Comparison of ENCODE assay signal across 19 cellular contexts in the genomic region with DNA sequence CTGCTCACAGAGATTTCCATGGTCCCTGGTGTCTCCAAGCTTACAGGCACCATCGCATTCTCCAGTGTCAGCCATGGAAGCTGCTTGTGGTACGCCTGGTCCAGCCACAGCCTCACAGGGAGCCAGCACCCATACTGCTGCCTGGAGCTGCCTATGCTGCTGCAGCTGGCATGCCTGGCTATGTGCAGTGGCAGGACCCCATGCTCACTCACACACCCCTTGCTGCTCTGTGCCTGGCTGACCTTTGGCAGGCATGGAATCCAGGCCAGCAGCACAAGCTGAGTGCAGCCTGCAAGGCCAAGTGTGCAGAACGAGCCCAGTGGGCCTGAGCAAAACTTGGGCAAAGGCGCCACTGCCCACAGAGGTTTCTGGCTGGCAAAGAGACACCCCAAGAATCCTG. TPM values are rescaled to one million over a fixed set of nuclear protein-coding genes. Genes with fewer than 3 reads are reported as not detected.
DNase-seq lines count a peak whose midpoint lies in the region; ATAC-seq, FAIRE-seq and TF ChIP-seq lines count a peak whose summit lies in the region.
"Had no signal": no experiment of that assay in that cellular context is flagged by ENCODE, and none has a peak within 500 bp of the region (broad histone marks: within the 10 kb centered on the region; RNA-seq: fewer than 3 reads in every experiment).

No MANE protein-coding gene starts in this region.

- H3K4me3 ChIP-seq in K562 (no peak overlapping the region), neuronal stem cell (ENCODE audit: low read length in 2 of 2) (peak overlapping the region in 1 of 2 donors; percentile 73)
- H3K4me3 ChIP-seq: BLaER1, GM23248 had no signal

- TF ChIP-seq RAD21 in K562 (CRISPR knock-in tag; conservative IDR thresholded peaks at IDR 0.05 in 1 of 2, IDR thresholded peaks at IDR 0.05 in 1 of 2): no peak

- H3T11ph ChIP-seq in H9 (ENCODE audit: low read length): no peak overlapping the region

- no peak overlapping the region for H3K23ac ChIP-seq in H9 (ENCODE audit: insufficient read length, low read depth, low read length)
- H3K23ac ChIP-seq in neuronal stem cell (ENCODE audit: low read depth, low read length, poor library complexity): peak overlapping the region; percentile 85

- H3K56ac ChIP-seq in H9 (ENCODE audit: insufficient read length, low read depth, low read length): no peak overlapping the region

- H2BK12ac ChIP-seq in H9 (ENCODE audit: insufficient read length, low read depth, low read length): no peak overlapping the region
- H2BK12ac ChIP-seq in neuronal stem cell (ENCODE audit: low read length): peak overlapping the region; percentile 94

- H2BK5ac ChIP-seq in H9 (ENCODE audit: insufficient read length, low read length): no peak overlapping the region
- H2BK5ac ChIP-seq in neuronal stem cell (ENCODE audit: low read length): peak overlapping the region; percentile 75

- WGBS in H9 (ENCODE audit: extremely low coverage, insufficient read length, low lambda C conversion rate): no CpG with 5 or more reads among the region's 4 CpGs
- 30% methylated on average over 4 of the region's 4 CpGs for WGBS in K562 (ENCODE audit: insufficient coverage, low coverage, missing lambda C conversion rate)
- no CpG with 5 or more reads among the region's 4 CpGs for WGBS in neuronal stem cell (ENCODE audit: extremely low coverage in 2 of 2, insufficient read length in 2 of 2, insufficient replicate concordance in 1 of 2), 2 donors

- H4K8ac ChIP-seq in H9 (replicated peaks; ENCODE audit: insufficient read length, low read depth, low read length) (no peak overlapping the region), neuronal stem cell (ENCODE audit: low read depth, low read length) (no peak overlapping the region)

- intact Hi-C loops in activated naive CD4-positive, alpha-beta T cell treated with anti-CD3 and anti-CD28 coated beads for 36 hours (cut with micrococcal nuclease): no loop called here
- intact Hi-C loops in K562 (cut with micrococcal nuclease): no loop called here

- H3K14ac ChIP-seq in H9 (ENCODE audit: insufficient read depth, low read length): no peak overlapping the region; the same call in 1 of the 2 replicates
- H3K14ac ChIP-seq in neuronal stem cell (ENCODE audit: low read length): peak overlapping the region; percentile 99

- no peak overlapping the region for H2AFZ ChIP-seq in H9 (ENCODE audit: low read length)
- H2AFZ ChIP-seq in K562 (ENCODE audit: low read depth, low read length): no peak overlapping the region
- H2AFZ ChIP-seq in neuronal stem cell (ENCODE audit: low read length): no peak overlapping the region
- H2AFZ ChIP-seq: GM23248 had no signal

- H3K4me1 Mint-ChIP-seq in activated naive CD4-positive, alpha-beta T cell treated with anti-CD3 and anti-CD28 coated beads, Interleukin-2, amount 50 U/mL, for 24 hours: no peaks in the 10 kb centered on the region
- no peaks in the 10 kb centered on the region for H3K4me1 Mint-ChIP-seq in activated naive CD4-positive, alpha-beta T cell treated with anti-CD3 and anti-CD28 coated beads for 36 hours (ENCODE audit: low read depth)
- peaks cover 16 to 17% of the 10 kb centered on the region in 2 experiments for H3K4me1 Mint-ChIP-seq in H9
- no peaks in the 10 kb centered on the region for H3K4me1 Mint-ChIP-seq in stimulated activated naive CD8-positive, alpha-beta T cell treated with anti-CD3 and anti-CD28 coated beads, Interleukin-15, amount 100 ng/mL, for 72 hours
- H3K4me1 Mint-ChIP-seq: CD14-positive monocyte; CD4-positive, alpha-beta memory T cell had no signal

- TF ChIP-seq EP300 in K562 (IDR thresholded peaks at IDR 0.05; ENCODE audit: low read length): no peak

- no peak overlapping the region for H4K91ac ChIP-seq in H9 (ENCODE audit: insufficient read length, low read depth, low read length)
- no peak overlapping the region for H4K91ac ChIP-seq in neuronal stem cell (ENCODE audit: low read depth, low read length, poor library complexity)

- in situ Hi-C loops in K562 (cut with MboI): no loop called here

- H2BK120ac ChIP-seq in H9 (ENCODE audit: low read depth, low read length, poor library complexity, severe bottlenecking) (no peak overlapping the region), neuronal stem cell (ENCODE audit: low read depth, low read length) (no peak overlapping the region)

- H3K4me2 ChIP-seq in H9 (ENCODE audit: insufficient read depth, insufficient read length, low read length) (no peak overlapping the region), K562 (ENCODE audit: insufficient read depth, low read length) (no peak overlapping the region), neuronal stem cell (ENCODE audit: insufficient read depth, low read length, poor library complexity, severe bottlenecking) (no peak overlapping the region)
- H3K4me2 ChIP-seq: BLaER1 had no signal

- H3K27me3 ChIP-seq in H9 (ENCODE audit: insufficient read depth, low read length) (no peaks in the 10 kb centered on the region), K562 (ENCODE audit: control insufficient read depth in 2 of 2, insufficient read depth in 2 of 2, low read length in 2 of 2) (no peaks in the 10 kb centered on the region; a peak in 1 of 5 replicates), neuronal stem cell (ENCODE audit: control insufficient read depth in 3 of 3, insufficient read depth in 3 of 3, low read depth in 1 of 3, low read length in 3 of 3) (no peaks in the 10 kb centered on the region)
- H3K27me3 ChIP-seq: BLaER1 had no signal

- H2BK15ac ChIP-seq in H9 (ENCODE audit: low read depth, low read length) (no peak overlapping the region), neuronal stem cell (ENCODE audit: low read length) (peak overlapping the region; percentile 93)

- H3K9me1 ChIP-seq in K562 (ENCODE audit: control insufficient read depth, insufficient read depth, low read length): no peaks in the 10 kb centered on the region

- H4K20me1 ChIP-seq in H9 (ENCODE audit: control insufficient read depth, insufficient read depth, insufficient read length) (no peaks in the 10 kb centered on the region), K562 (replicated peaks; ENCODE audit: control insufficient read depth, insufficient read depth, low read length) (no peaks in the 10 kb centered on the region)
- H4K20me1 ChIP-seq: BLaER1 had no signal

- POLR2A ChIA-PET in K562 (lab: Yijun Ruan, JAX): no interaction called here

- peaks cover under 1% of the 10 kb centered on the region for H3K9me3 Mint-ChIP-seq in activated naive CD4-positive, alpha-beta T cell treated with anti-CD3 and anti-CD28 coated beads, Interleukin-2, amount 50 U/mL, for 24 hours
- peaks cover 21% of the 10 kb centered on the region for H3K9me3 Mint-ChIP-seq in activated naive CD4-positive, alpha-beta T cell treated with anti-CD3 and anti-CD28 coated beads for 36 hours
- peaks cover 17 to 25% of the 10 kb centered on the region in 2 experiments; a peak in 4 of 5 replicates for H3K9me3 Mint-ChIP-seq in H9
- peaks cover 7 to 39% of the 10 kb centered on the region in 2 donors for H3K9me3 Mint-ChIP-seq in stimulated activated naive CD8-positive, alpha-beta T cell treated with anti-CD3 and anti-CD28 coated beads, Interleukin-15, amount 100 ng/mL, for 72 hours

- no peak for DNase-seq in activated naive CD4-positive, alpha-beta T cell treated with anti-CD3 and anti-CD28 coated beads for 36 hours
- DNase-seq in H9 (no peak), K562 (ENCODE audit: extremely low read depth in 1 of 4, low spot score in 3 of 4) (no peak), neuronal stem cell (ENCODE audit: low spot score) (no peak), H54 (ENCODE audit: insufficient read length, low spot score) (no peak)
- no peak for DNase-seq in stimulated activated naive CD8-positive, alpha-beta T cell treated with anti-CD3 and anti-CD28 coated beads, Interleukin-15, amount 100 ng/mL, for 72 hours
- DNase-seq: 8988T; CD4-positive, alpha-beta memory T cell; DND-41; EL; GM23248; H7 had no signal

- CTCF ChIA-PET in activated naive CD4-positive, alpha-beta T cell treated with anti-CD3 and anti-CD28 coated beads for 36 hours (lab: Charles Lee): no interaction called here
- CTCF ChIA-PET in K562 (lab: Yijun Ruan, JAX; ENCODE audit: low intra/inter-chr PET ratio): no interaction called here

- FAIRE-seq in K562 (lab: Jason Lieb, UNC): no peak
- no peak for FAIRE-seq in H54 (lab: Jason Lieb, UNC)
- FAIRE-seq: GM12891, HTR-8/SVneo had no signal

- no peaks in the 10 kb centered on the region for H3K23me2 ChIP-seq in H9 (ENCODE audit: insufficient read length, low read depth, low read length, poor library complexity, severe bottlenecking)

- no peak overlapping the region for H4K5ac ChIP-seq in H9 (ENCODE audit: insufficient read length, low read depth, low read length)

- H3K18ac ChIP-seq in H9 (ENCODE audit: insufficient read length, low read depth, low read length) (no peak overlapping the region), neuronal stem cell (ENCODE audit: low read length) (peak overlapping the region; percentile 89)

- no peak overlapping the region for H2BK20ac ChIP-seq in H9 (ENCODE audit: low read depth, low read length, poor library complexity, severe bottlenecking)

- H3K9ac ChIP-seq in H9 (ENCODE audit: extremely low read depth, insufficient read length, low read length) (no peak overlapping the region), K562 (ENCODE audit: insufficient read depth in 1 of 2, low read depth in 2 of 2, low read length in 2 of 2) (no peak overlapping the region), neuronal stem cell (ENCODE audit: low read depth, low read length, poor library complexity) (no peak overlapping the region)
- H3K9ac ChIP-seq: BLaER1, GM23248 had no signal

- ATAC-seq in K562 (no peak), GM19023 (IDR thresholded peaks at IDR 0.05; ENCODE audit: unreplicated experiment) (no peak)
- no peak for ATAC-seq in stimulated activated naive CD8-positive, alpha-beta T cell treated with anti-CD3 and anti-CD28 coated beads, Interleukin-15, amount 100 ng/mL, for 72 hours

- H3K4me3 Mint-ChIP-seq in activated naive CD4-positive, alpha-beta T cell treated with anti-CD3 and anti-CD28 coated beads, Interleukin-2, amount 50 U/mL, for 24 hours: no peak overlapping the region
- H3K4me3 Mint-ChIP-seq in activated naive CD4-positive, alpha-beta T cell treated with anti-CD3 and anti-CD28 coated beads for 36 hours: no peak overlapping the region
- H3K4me3 Mint-ChIP-seq in H9: peak overlapping the region; percentile 5 to 28; a peak in 2 of 5 replicates
- no peak overlapping the region for H3K4me3 Mint-ChIP-seq in stimulated activated naive CD8-positive, alpha-beta T cell treated with anti-CD3 and anti-CD28 coated beads, Interleukin-15, amount 100 ng/mL, for 72 hours
- H3K4me3 Mint-ChIP-seq: CD14-positive monocyte; CD4-positive, alpha-beta memory T cell had no signal

- H2AK5ac ChIP-seq in H9 (ENCODE audit: insufficient read length, low read length) (no peak overlapping the region), neuronal stem cell (ENCODE audit: low read depth, low read length) (peak overlapping the region; percentile 70)

- H3K4ac ChIP-seq in H9 (ENCODE audit: low read depth, low read length) (no peak overlapping the region), neuronal stem cell (ENCODE audit: low read length) (peak overlapping the region; percentile 97)

- H3K79me2 ChIP-seq in H9 (ENCODE audit: insufficient read depth, low read length): no peaks in the 10 kb centered on the region
- no peaks in the 10 kb centered on the region for H3K79me2 ChIP-seq in K562 (ENCODE audit: control insufficient read depth, insufficient read depth, low read length)

- H3K27me3 Mint-ChIP-seq in activated naive CD4-positive, alpha-beta T cell treated with anti-CD3 and anti-CD28 coated beads, Interleukin-2, amount 50 U/mL, for 24 hours: no peaks in the 10 kb centered on the region
- no peaks in the 10 kb centered on the region for H3K27me3 Mint-ChIP-seq in activated naive CD4-positive, alpha-beta T cell treated with anti-CD3 and anti-CD28 coated beads for 36 hours (ENCODE audit: low read depth)
- peaks cover 4% of the 10 kb centered on the region for H3K27me3 Mint-ChIP-seq in H9 (ENCODE audit: low read depth)
- H3K27me3 Mint-ChIP-seq in stimulated activated naive CD8-positive, alpha-beta T cell treated with anti-CD3 and anti-CD28 coated beads, Interleukin-15, amount 100 ng/mL, for 72 hours: no peaks in the 10 kb centered on the region
- H3K27me3 Mint-ChIP-seq: CD4-positive, alpha-beta memory T cell had no signal

- peaks cover 7% of the 10 kb centered on the region for H3K36me3 Mint-ChIP-seq in activated naive CD4-positive, alpha-beta T cell treated with anti-CD3 and anti-CD28 coated beads, Interleukin-2, amount 50 U/mL, for 24 hours
- peaks cover 7% of the 10 kb centered on the region for H3K36me3 Mint-ChIP-seq in activated naive CD4-positive, alpha-beta T cell treated with anti-CD3 and anti-CD28 coated beads for 36 hours (ENCODE audit: low read depth)
- H3K36me3 Mint-ChIP-seq in H9 (ENCODE audit: insufficient read depth in 1 of 3, low read depth in 3 of 3): peaks cover 10 to 20% (median 12%) of the 10 kb centered on the region in 3 experiments
- H3K36me3 Mint-ChIP-seq: CD14-positive monocyte had no signal

- H3K36me3 ChIP-seq in K562 (ENCODE audit: control insufficient read depth, insufficient read depth, low read length) (no peaks in the 10 kb centered on the region), neuronal stem cell (replicated peaks in 1 of 2; ENCODE audit: control insufficient read depth in 2 of 2, insufficient read depth in 2 of 2, low read length in 2 of 2) (no peaks in the 10 kb centered on the region)
- H3K36me3 ChIP-seq: BLaER1 had no signal

- TF ChIP-seq CTCF in H9 (conservative IDR thresholded peaks at IDR 0.05) (no peak), K562 (IDR thresholded peaks at IDR 0.05 in 2 of 3, conservative IDR thresholded peaks at IDR 0.05 in 1 of 3; ENCODE audit: insufficient read depth in 2 of 3, low read depth in 1 of 3, low read length in 3 of 3) (no peak)

- no peak for TF ChIP-seq POLR2A in K562 (conservative IDR thresholded peaks at IDR 0.05)
- TF ChIP-seq POLR2A in H54 (IDR thresholded peaks at IDR 0.05; ENCODE audit: low read depth, low read length): no peak

- BruUV-seq in K562 (replicated peaks; lab: Mats Ljungman, UMichigan): no TSS peak

- no peak overlapping the region for H3K27ac ChIP-seq in H9 (ENCODE audit: insufficient read length, low read depth, low read length)
- H3K27ac ChIP-seq in K562 (ENCODE audit: extremely low read depth, low read depth, low read length): no peak overlapping the region
- no peak overlapping the region for H3K27ac ChIP-seq in neuronal stem cell (replicated peaks; ENCODE audit: low read length)
- H3K27ac ChIP-seq: BLaER1, GM23248 had no signal

- H3K9me3 ChIP-seq in H9 (ENCODE audit: control insufficient read depth, low read depth, low read length) (no peaks in the 10 kb centered on the region), K562 (replicated peaks; ENCODE audit: control insufficient read depth, insufficient read depth, low read depth, low read length) (peaks cover 6% of the 10 kb centered on the region), neuronal stem cell (replicated peaks in 1 of 2; ENCODE audit: control insufficient read depth in 2 of 2, insufficient read depth in 1 of 2, low read depth in 1 of 2, low read length in 2 of 2) (peaks cover 0 to 8% of the 10 kb centered on the region in 2 donors)

- H3K79me1 ChIP-seq in H9 (ENCODE audit: insufficient read depth, low read depth, low read length, poor library complexity, severe bottlenecking) (no peaks in the 10 kb centered on the region), neuronal stem cell (ENCODE audit: low read depth, low read length) (peaks cover 2% of the 10 kb centered on the region)

- H3K27ac Mint-ChIP-seq in activated naive CD4-positive, alpha-beta T cell treated with anti-CD3 and anti-CD28 coated beads, Interleukin-2, amount 50 U/mL, for 24 hours: peak overlapping the region; percentile 41
- no peak overlapping the region for H3K27ac Mint-ChIP-seq in activated naive CD4-positive, alpha-beta T cell treated with anti-CD3 and anti-CD28 coated beads for 36 hours
- no peak overlapping the region for H3K27ac Mint-ChIP-seq in H9
- no peak overlapping the region for H3K27ac Mint-ChIP-seq in stimulated activated naive CD8-positive, alpha-beta T cell treated with anti-CD3 and anti-CD28 coated beads, Interleukin-15, amount 100 ng/mL, for 72 hours
- H3K27ac Mint-ChIP-seq: CD14-positive monocyte; CD4-positive, alpha-beta memory T cell had no signal

- H3K4me1 ChIP-seq in H9 (ENCODE audit: insufficient read depth, low read length): peaks cover 4% of the 10 kb centered on the region; the same call in 1 of the 2 replicates
- H3K4me1 ChIP-seq in K562 (replicated peaks in 1 of 2; ENCODE audit: control insufficient read depth in 2 of 2, insufficient read depth in 2 of 2, low read length in 2 of 2): no peaks in the 10 kb centered on the region
- no peaks in the 10 kb centered on the region for H3K4me1 ChIP-seq in neuronal stem cell (ENCODE audit: control insufficient read depth in 2 of 2, insufficient read depth in 1 of 2, low read depth in 1 of 2, low read length in 2 of 2)

RNA-seq across cellular contexts. Expression of a gene that starts 26.4 kb away (rescaled TPM):
- 1 to 10 TPM; 8.9 to 9.7 TPM for total RNA-seq in activated naive CD4-positive, alpha-beta T cell treated with anti-CD3 and anti-CD28 coated beads for 36 hours
- total RNA-seq in H9 (2021) (5.2 and 6.3 TPM in 2 replicates), K562 (2014; rRNA removed) (4.7 and 6.0 TPM in 2 replicates), K562 (2014; rRNA removed; fragmentation: Illumina TruSeq; extraction: Trizol) (10.7 and 13.0 TPM in 2 replicates), K562 (2015; rRNA removed; fragmentation: Illumina TruSeq; extraction: Trizol) (10.6 and 12.1 TPM in 2 replicates), K562 (2021) (9.1 and 9.3 TPM in 2 replicates)
- 36.5 and 51.3 TPM in 2 replicates for total RNA-seq in K562 (2011; cell fraction: chromatin; rRNA removed; ENCODE audit: low replicate concordance)
- total RNA-seq in K562 (2011; cell fraction: nucleolus; rRNA removed): 9.0 and 13.6 TPM in 2 replicates
- 24.3 and 35.3 TPM in 2 replicates for total RNA-seq in K562 (2011; cell fraction: nucleoplasm; rRNA removed)
- polyA plus RNA-seq in K562 (2011; rRNA removed) (9.3 and 10.3 TPM in 2 replicates), K562 (2014; fragmentation: Illumina TruSeq; extraction: Trizol) (7.1 and 7.5 TPM in 2 replicates), K562 (2014; fragmentation: Nextera tagmentation; extraction: Ambion mirVana) (1 to 10 TPM; 2.1 to 3.3 TPM), K562 (2014; rRNA removed) (2.9 TPM in 2 replicates)
- 2.1 and 3.7 TPM in 2 replicates for polyA plus RNA-seq in K562 (2011; cell fraction: cytosol; rRNA removed)
- polyA plus RNA-seq in K562 (2011; cell fraction: nucleus; rRNA removed): 10.5 and 19.6 TPM in 2 replicates
- polyA plus RNA-seq in K562 (2012): 4.0 and 4.9 TPM in 2 replicates
- polyA minus RNA-seq in K562 (2011; rRNA and poly(A)+ RNA removed): 34.2 and 47.7 TPM in 2 replicates
- 5.2 and 7.3 TPM in 2 replicates for polyA minus RNA-seq in K562 (2011; cell fraction: cytosol; rRNA and poly(A)+ RNA removed)
- polyA minus RNA-seq in K562 (2011; cell fraction: nucleus; rRNA and poly(A)+ RNA removed): 30.2 and 68.3 TPM in 2 replicates
- polyA plus RNA-seq in neuronal stem cell (2013, experiment 1 of 2): 4.9 TPM
- polyA plus RNA-seq in neuronal stem cell (2013, experiment 2 of 2): 5.2 TPM
- total RNA-seq: G401 had no signal

Comparison
In these comparisons a context has a peak if more than half of its experiments do, and no peak if none do; other contexts are left out.
1. H3K4me3 Mint-ChIP-seq: peak in H9 (2 of 2); none in activated naive CD4-positive, alpha-beta T cell treated with anti-CD3 and anti-CD28 coated beads, Interleukin-2, amount 50 U/mL, for 24 hours (single experiment), activated naive CD4-positive, alpha-beta T cell treated with anti-CD3 and anti-CD28 coated beads for 36 hours (single experiment) and stimulated activated naive CD8-positive, alpha-beta T cell treated with anti-CD3 and anti-CD28 coated beads, Interleukin-15, amount 100 ng/mL, for 72 hours (0 of 2).